ENCODE assay signal across 8 cellular contexts in genomic region chr5:159878988-159879471, GRCh38. TPM values are rescaled to one million over a fixed set of nuclear protein-coding genes. Genes with fewer than 3 reads are reported as not detected.
A peak's percentile ranks its signal among the peaks of the same experiment; 100 is the strongest.
DNase-seq lines count a peak whose midpoint lies in the region; ATAC-seq and TF ChIP-seq lines count a peak whose summit lies in the region.

No MANE protein-coding gene starts in this region.

- H3K4me1 ChIP-seq in esophagus squamous epithelium = peaks cover 10 to 26% (median 20%) of the 10 kb centered on the region in 3 donors
- no peaks in the 10 kb centered on the region for H3K4me1 ChIP-seq in mucosa of rectum (ENCODE audit: control insufficient read depth in 2 of 2, insufficient read depth in 2 of 2, low read length in 2 of 2)

- 7 to 17% methylated on average over 5 to 10 of the region's 11 CpGs for WGBS in esophagus squamous epithelium, 2 donors

- H3K9me3 ChIP-seq in esophagus squamous epithelium (no peaks in the 10 kb centered on the region), mucosa of rectum (ENCODE audit: control insufficient read depth in 2 of 2, low read length in 2 of 2) (no peaks in the 10 kb centered on the region)

- CTCF ChIA-PET in BJ (lab: Yijun Ruan, JAX) = interaction anchor here (0.6 to 2.7 kb wide), 6 partner anchors 10 to 562 kb away, joined by 3 to 11 read pairs (median 3); no protein-coding TSS in a partner anchor

- no peak for TF ChIP-seq CTCF in BJ (IDR thresholded peaks at IDR 0.05; ENCODE audit: insufficient read depth, low read depth, low read length)
- TF ChIP-seq CTCF in esophagus squamous epithelium (IDR thresholded peaks at IDR 0.05) = no peak

- POLR2A ChIA-PET in BJ (lab: Charles Lee) = no interaction called here

- DNase-seq in BJ (ENCODE audit: low read depth) = peak; percentile 37
- DNase-seq in NCI-H510A treated with DMSO at 0.1 percent for 48 hours (lab: John Stamatoyannopoulos, UW) = peak; percentile 19
- no peak for DNase-seq in esophagus squamous epithelium (lab: John Stamatoyannopoulos, UW)
- DNase-seq in DMS79 (lab: John Stamatoyannopoulos, UW) = no peak

- no peak for TF ChIP-seq POLR2A in esophagus squamous epithelium (IDR thresholded peaks at IDR 0.05)

- intact Hi-C loops in esophagus squamous epithelium (cut with DNase I) = no loop called here

- H3K4me3 ChIP-seq in BJ (ENCODE audit: low read depth, low read length) (no peak overlapping the region), esophagus squamous epithelium (no peak overlapping the region), mucosa of rectum (ENCODE audit: low read length in 2 of 2) (peak overlapping the region in 1 of 2 donors; percentile 1)

- H3K9ac ChIP-seq in mucosa of rectum (ENCODE audit: low read depth in 1 of 2, low read length in 2 of 2) = no peak overlapping the region

- H3K36me3 ChIP-seq in BJ (ENCODE audit: control insufficient read depth, insufficient read depth, low read length) (no peaks in the 10 kb centered on the region), esophagus squamous epithelium (no peaks in the 10 kb centered on the region), mucosa of rectum (ENCODE audit: control insufficient read depth in 2 of 2, insufficient read depth in 2 of 2, low read length in 2 of 2) (no peaks in the 10 kb centered on the region)

- peak overlapping the region in 3 of 4 donors; percentile 36 to 85 (median 59) for H3K27ac ChIP-seq in esophagus squamous epithelium
- H3K27ac ChIP-seq in mucosa of rectum (ENCODE audit: low read depth in 2 of 2, low read length in 2 of 2) = peak overlapping the region; percentile 34 to 48

- H3K27me3 ChIP-seq in BJ (ENCODE audit: control insufficient read depth, insufficient read depth, low read length) (no peaks in the 10 kb centered on the region), esophagus squamous epithelium (no peaks in the 10 kb centered on the region), mucosa of rectum (ENCODE audit: control insufficient read depth in 2 of 2, insufficient read depth in 2 of 2, low read length in 2 of 2) (peaks cover 0 to 3% of the 10 kb centered on the region in 2 donors)

- no peak for ATAC-seq in HG02798 (IDR thresholded peaks at IDR 0.05; ENCODE audit: poor library complexity, unreplicated experiment)
- ATAC-seq in HG02763 (IDR thresholded peaks at IDR 0.05; ENCODE audit: unreplicated experiment) = no peak
- ATAC-seq in HG02938 (IDR thresholded peaks at IDR 0.05; ENCODE audit: unreplicated experiment) = no peak

RNA-seq across cellular contexts. Expression of gene ADRA1B, which starts 37.3 kb away (rescaled TPM):
- polyA plus RNA-seq in BJ (2011; rRNA removed) = 1.1 and 2.1 TPM in 2 replicates
- 1.2 and 1.6 TPM in 2 replicates for polyA minus RNA-seq in BJ (2011; rRNA and poly(A)+ RNA removed)
- 1 to 10 TPM in 1 of 4 donors, not detected in 3; 1.3 TPM for total RNA-seq in esophagus squamous epithelium

Comparison
In these comparisons a context has a peak if more than half of its experiments do, and no peak if none do; other contexts are left out.
1. DNase-seq: peak in BJ (single experiment) and NCI-H510A treated with DMSO at 0.1 percent for 48 hours (single experiment); none in esophagus squamous epithelium (single experiment) and DMS79 (single experiment).